19 cellular contexts compared by ENCODE assay signal in the genomic region with DNA sequence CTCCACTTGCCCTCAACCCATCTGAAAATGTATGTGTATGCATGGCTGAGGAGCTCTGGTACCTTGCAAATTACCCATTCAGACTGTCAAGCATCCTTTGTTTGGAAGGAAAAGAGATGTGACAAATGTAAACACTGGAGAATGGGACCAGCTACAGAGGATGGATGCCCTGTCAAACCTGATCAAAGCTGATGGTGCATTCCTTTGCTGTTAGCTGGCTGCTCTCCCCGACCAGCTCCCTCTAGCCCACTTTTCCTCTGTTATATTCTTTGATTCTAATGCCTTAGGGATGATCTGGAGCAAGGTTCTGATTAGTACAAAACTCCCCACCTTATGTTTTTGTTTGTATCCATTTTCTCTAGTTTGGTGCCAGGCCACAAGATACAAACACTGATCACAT.
"Had no signal": no experiment of that assay in that cellular context is flagged by ENCODE, and none has a peak within 500 bp of the region (broad histone marks: within the 10 kb centered on the region; RNA-seq: fewer than 3 reads in every experiment).

No MANE protein-coding gene starts in this region.

- DNase-seq: activated CD4-positive, alpha-beta T cell treated with anti-CD3 and anti-CD28 coated beads, Interleukin-2, amount 50 U/mL, for 48 hours; activated gamma-delta T cell treated with Interleukin-2 at 50 U/mL for 16 hours; activated T-cell treated with anti-CD3 and anti-CD28 coated beads for 4 hours; adrenal gland; effector CD8-positive, alpha-beta T cell; heart left ventricle; left cardiac atrium; naive thymus-derived CD4-positive, alpha-beta T cell; stimulated activated CD8-positive, alpha-beta memory T cell treated with anti-CD3 and anti-CD28 coated beads, Interleukin-4, amount 100 ng/mL, for 48 hours; stimulated activated naive CD4-positive, alpha-beta T cell treated with Interleukin-2 at 50 U/mL for 16 hours; thyroid gland had no signal

- H3K27ac Mint-ChIP-seq: activated naive CD4-positive, alpha-beta T cell treated with anti-CD3 and anti-CD28 coated beads, Interleukin-2, amount 50 U/mL, for 72 hours; activated T-helper 1 cell treated with anti-CD3 and anti-CD28 coated beads, Interleukin-12 subunit alpha, Interleukin-12 subunit beta, Interleukin-2, Interleukin-4 antibody, amounts not matched to agents 30 ng/mL and 10 ng/mL and 1 ng/mL, durations not matched to agents 14 hours and 24 hours and 36 hours; dendritic cell treated with granulocyte-macrophage colony-stimulating factor and Interleukin-4, amounts not matched to agents 40 ng/mL and 50 ng/mL, for 4 days; naive thymus-derived CD4-positive, alpha-beta T cell; T-helper 2 cell treated with Interferon-gamma antibody and Interleukin-4, amounts not matched to agents 5 μg/mL and 100 μg/mL, for 36 hours had no signal

- H3K4me3 ChIP-seq: adrenal gland, gastroesophageal sphincter, heart left ventricle, lung, thyroid gland had no signal

- H3K4me1 ChIP-seq: adrenal gland, gastroesophageal sphincter, thyroid gland had no signal

- H3K27me3 Mint-ChIP-seq: dendritic cell treated with granulocyte-macrophage colony-stimulating factor and Interleukin-4, amounts not matched to agents 40 ng/mL and 50 ng/mL, for 4 days had no signal

- H3K4me3 Mint-ChIP-seq: activated T-helper 1 cell treated with anti-CD3 and anti-CD28 coated beads, Interleukin-12 subunit alpha, Interleukin-12 subunit beta, Interleukin-2, Interleukin-4 antibody, amounts not matched to agents 30 ng/mL and 10 ng/mL and 1 ng/mL, durations not matched to agents 14 hours and 24 hours and 36 hours; dendritic cell treated with granulocyte-macrophage colony-stimulating factor and Interleukin-4, amounts not matched to agents 40 ng/mL and 50 ng/mL, for 4 days; naive thymus-derived CD4-positive, alpha-beta T cell; T-helper 2 cell treated with Interferon-gamma antibody and Interleukin-4, amounts not matched to agents 5 μg/mL and 100 μg/mL, for 36 hours had no signal

- ATAC-seq: activated naive CD4-positive, alpha-beta T cell treated with anti-CD3 and anti-CD28 coated beads, Interleukin-2, amount 50 U/mL, for 72 hours; esophagus mucosa; gastroesophageal sphincter; heart left ventricle; left cardiac atrium; naive thymus-derived CD4-positive, alpha-beta T cell had no signal

- H3K36me3 ChIP-seq: adrenal gland, gastroesophageal sphincter, heart left ventricle, neutrophil, thyroid gland had no signal

- H3K9me3 ChIP-seq: adrenal gland, gastroesophageal sphincter, neutrophil, thyroid gland had no signal

- H3K27me3 ChIP-seq: adrenal gland, gastroesophageal sphincter, heart left ventricle, neutrophil, thyroid gland had no signal

- H3K4me1 Mint-ChIP-seq: naive thymus-derived CD4-positive, alpha-beta T cell had no signal
